In the genomic region with DNA sequence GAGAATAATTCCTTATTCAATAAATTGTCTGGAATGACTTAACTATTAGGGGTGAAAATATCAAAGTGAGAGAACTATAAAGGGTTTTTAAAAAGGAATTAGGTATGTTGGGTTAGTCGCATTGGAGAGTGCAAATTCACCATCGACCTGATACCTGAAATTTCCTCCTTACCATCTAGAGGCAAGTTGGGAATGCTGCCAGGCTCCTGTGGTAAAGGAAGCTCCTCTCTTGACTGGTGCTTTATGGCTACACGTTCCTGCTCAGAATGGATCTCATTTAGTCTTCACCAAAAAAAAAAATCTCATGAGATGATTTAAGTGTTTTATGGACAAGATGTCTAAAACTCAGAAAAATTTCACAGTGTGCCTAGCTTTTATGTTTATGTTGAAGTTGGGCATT, we compare ENCODE assay signal across 14 cellular contexts.
"Had no signal": no experiment of that assay in that cellular context is flagged by ENCODE, and none has a peak within 500 bp of the region (broad histone marks: within the 10 kb centered on the region; RNA-seq: fewer than 3 reads in every experiment).

No MANE protein-coding gene starts in this region.

- H3K4me1 ChIP-seq: foreskin keratinocyte, heart left ventricle, spleen had no signal

- H3K27ac ChIP-seq: foreskin keratinocyte, heart left ventricle, left ventricle myocardium inferior, spleen had no signal

- H3K27me3 ChIP-seq: foreskin keratinocyte, heart left ventricle had no signal

- H3K9me3 ChIP-seq: heart left ventricle, left ventricle myocardium inferior, spleen had no signal

- H3K4me3 ChIP-seq: heart left ventricle, left ventricle myocardium inferior, spleen had no signal

- DNase-seq: activated CD4-positive, alpha-beta T cell treated with anti-CD3 and anti-CD28 coated beads for 1 hour; activated CD8-positive, alpha-beta memory T cell treated with anti-CD3 and anti-CD28 coated beads, Interleukin-2, amount 50 U/mL, for 4 hours; activated CD8-positive, alpha-beta T cell treated with anti-CD3 and anti-CD28 coated beads for 36 hours; activated naive CD8-positive, alpha-beta T cell treated with anti-CD3 and anti-CD28 coated beads, Interleukin-2, amount 10 ng/mL, durations not matched to agents 7 days and 5 days; aorta; foreskin keratinocyte; heart left ventricle; islet precursor cell; left ventricle myocardium inferior; mesenchymal stem cell; spleen; stimulated activated CD4-positive, alpha-beta T cell treated with anti-CD3 and anti-CD28 coated beads, Interleukin-1b, Interleukin-23, amount 100 ng/mL, for 48 hours; T1000; trophoblast cell had no signal
